ENCODE assay signal across 8 cellular contexts in the genomic region with DNA sequence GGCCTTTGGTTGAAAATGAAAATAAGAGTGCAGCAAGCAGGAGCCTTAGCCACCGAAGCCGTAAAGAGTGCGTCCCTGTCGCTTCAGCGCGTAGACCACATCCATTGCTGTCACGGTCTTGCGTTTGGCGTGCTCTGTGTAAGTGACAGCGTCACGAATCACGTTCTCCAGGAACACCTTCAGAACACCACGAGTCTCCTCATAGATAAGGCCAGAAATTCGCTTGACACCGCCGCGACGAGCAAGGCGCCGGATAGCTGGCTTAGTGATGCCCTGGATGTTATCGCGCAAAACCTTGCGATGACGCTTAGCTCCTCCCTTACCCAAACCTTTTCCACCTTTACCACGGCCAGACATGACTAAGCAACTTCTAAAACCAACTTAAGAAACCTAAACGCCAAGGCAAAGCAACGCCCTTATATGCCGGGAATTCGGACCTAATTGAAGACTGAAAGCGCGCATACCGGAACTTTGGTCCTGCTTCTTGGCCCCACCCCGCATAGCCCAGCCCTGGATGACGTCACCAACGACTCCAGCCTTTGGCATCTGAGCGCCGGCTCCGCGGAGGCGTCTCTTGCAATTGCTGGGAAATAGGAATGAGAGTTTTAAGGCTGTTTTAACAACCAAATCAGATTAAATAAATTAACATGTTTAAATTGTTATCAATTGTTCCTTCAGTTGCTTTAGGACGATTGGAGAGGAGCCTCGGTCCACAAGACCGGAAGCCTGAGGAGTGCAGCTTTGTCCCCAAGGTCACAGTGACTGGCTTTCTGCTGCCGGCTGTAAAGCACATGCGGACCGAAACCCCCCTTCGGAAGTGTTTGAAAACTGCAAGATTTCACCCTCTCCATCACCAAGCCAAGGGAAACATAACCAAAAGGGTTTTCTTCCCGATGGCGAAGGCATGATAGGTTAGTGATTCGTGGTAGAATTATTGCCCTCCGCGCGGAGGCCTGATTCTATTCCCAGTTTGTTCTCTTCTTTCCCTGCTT.
DNase-seq lines count a peak whose midpoint lies in the region; ATAC-seq, FAIRE-seq and TF ChIP-seq lines count a peak whose summit lies in the region.

No MANE protein-coding gene starts in this region.

- no peaks in the 10 kb centered on the region for H3K9me3 ChIP-seq in small intestine (ENCODE audit: control insufficient read depth, low read depth)

- no peak for TF ChIP-seq CTCF in AG04449 (IDR thresholded peaks at IDR 0.05; ENCODE audit: insufficient read depth, low read length, missing control alignments)
- TF ChIP-seq CTCF in WI38 (IDR thresholded peaks at IDR 0.05; ENCODE audit: low read depth, low read length) = no peak
- no peak for TF ChIP-seq CTCF in bronchial epithelial cell (IDR thresholded peaks at IDR 0.05; ENCODE audit: insufficient read depth, low read length, severe bottlenecking)

- peak overlapping the region; percentile 90 for H3K4me3 ChIP-seq in AG04449 (ENCODE audit: low read depth, low read length)
- peak overlapping the region; percentile 70 for H3K4me3 ChIP-seq in WI38 (ENCODE audit: low read depth, low read length)
- H3K4me3 ChIP-seq in bronchial epithelial cell (ENCODE audit: low read depth, low read length) = peak overlapping the region; percentile 55
- peak overlapping the region; percentile 34 to 56 for H3K4me3 ChIP-seq in small intestine (ENCODE audit: low read depth in 1 of 2, low read length in 2 of 2)

- ATAC-seq in GM18873 (IDR thresholded peaks at IDR 0.05; ENCODE audit: low FRiP score, unreplicated experiment) = peak; percentile 68
- peak; percentile 72 for ATAC-seq in HG03139 (IDR thresholded peaks at IDR 0.05; ENCODE audit: unreplicated experiment)

- peak overlapping the region; percentile 97 for H3K27ac ChIP-seq in small intestine (ENCODE audit: low read depth in 1 of 2, low read length in 1 of 2)

- DNase-seq in AG04449 (ENCODE audit: low read depth, low spot score) = peak; percentile 88
- peak; percentile 99 for DNase-seq in NCI-H2227 (lab: John Stamatoyannopoulos, UW; ENCODE audit: unreplicated experiment)
- peak; percentile 99 for DNase-seq in bronchial epithelial cell (ENCODE audit: low read depth)
- DNase-seq in iPS-NIHi11 (ENCODE audit: low spot score) = peak; percentile 84
- DNase-seq in small intestine = peak; percentile 100

- POLR2A ChIA-PET in AG04449 (lab: Yijun Ruan, JAX) = interaction anchor here (0.5 to 3.1 kb wide), 9 partner anchors 12 to 102 kb away, joined by 3 to 42 read pairs (median 3); a partner anchor contains a TSS

- WGBS in small intestine, 3 donors = 0% methylated on average over 52 to 53 of the region's 53 CpGs

- H3K27me3 ChIP-seq in bronchial epithelial cell (ENCODE audit: control insufficient read depth, insufficient read depth, low read length) (no peaks in the 10 kb centered on the region), small intestine (ENCODE audit: control insufficient read depth in 2 of 2, insufficient read depth in 2 of 2, low read length in 2 of 2) (no peaks in the 10 kb centered on the region)

- H3K36me3 ChIP-seq in bronchial epithelial cell (ENCODE audit: control insufficient read depth, insufficient read depth, low read length) (no peaks in the 10 kb centered on the region), small intestine (ENCODE audit: control insufficient read depth in 2 of 2, insufficient read depth in 2 of 2, low read length in 2 of 2) (peaks cover 0 to 4% of the 10 kb centered on the region in 2 donors)

- CTCF ChIA-PET in AG04449 (lab: Yijun Ruan, JAX) = interaction anchor here (1.0 to 2.3 kb wide), 5 partner anchors 11 to 310 kb away, joined by 3 to 11 read pairs (median 6); no protein-coding TSS in a partner anchor

- FAIRE-seq in bronchial epithelial cell (lab: Jason Lieb, UNC) (no peak), small intestine (lab: Jason Lieb, UNC) (no peak)

- H3K4me1 ChIP-seq in small intestine (ENCODE audit: control insufficient read depth in 2 of 2, insufficient read depth in 1 of 2, low read depth in 1 of 2, low read length in 1 of 2) = peaks cover 5 to 6% of the 10 kb centered on the region in 2 donors

Comparison
In these comparisons a context has a peak if more than half of its experiments do, and no peak if none do; other contexts are left out.
1. Peak in every context shown above with its lines: DNase-seq, ATAC-seq, H3K4me3 ChIP-seq and H3K27ac ChIP-seq.